ENCODE assay signal across 1 cellular context in genomic region chr10:21260793-21261149, GRCh38.
TF ChIP-seq lines count a peak whose summit lies in the region.

No MANE protein-coding gene starts in this region.

TF ChIP-seq in GM23338, 12 proteins besides CTCF, POLR2A, EP300 and RAD21 (continued from another document):
- TF ChIP-seq ZNF462 (CRISPR knock-in tag; IDR thresholded peaks at IDR 0.05), result no peak
- TF ChIP-seq ZNF331 (CRISPR knock-in tag; IDR thresholded peaks at IDR 0.05; ENCODE audit: low read depth), result no peak
- no peak for TF ChIP-seq NANOG (IDR thresholded peaks at IDR 0.05; ENCODE audit: borderline replicate concordance)
- TF ChIP-seq JUNB (IDR thresholded peaks at IDR 0.05; ENCODE audit: unreplicated experiment), result no peak
- no peak for TF ChIP-seq STAT1 (IDR thresholded peaks at IDR 0.05; ENCODE audit: unreplicated experiment)
- TF ChIP-seq ETS1 (IDR thresholded peaks at IDR 0.05), result no peak
- TF ChIP-seq POLR2AphosphoS5 (IDR thresholded peaks at IDR 0.05; ENCODE audit: low read depth), result no peak
